Comparison of ENCODE assay signal across 8 cellular contexts in genomic region chr15:72227720-72228119, GRCh38. TPM values are rescaled to one million over a fixed set of nuclear protein-coding genes. Genes with fewer than 3 reads are reported as not detected.
DNase-seq lines count a peak whose midpoint lies in the region; ATAC-seq and TF ChIP-seq lines count a peak whose summit lies in the region.

No MANE protein-coding gene starts in this region.

- H3K9me3 ChIP-seq in left ventricle myocardium inferior (replicated peaks) (no peaks in the 10 kb centered on the region), tibial nerve (no peaks in the 10 kb centered on the region)

- no peak for TF ChIP-seq POLR2A in tibial nerve (IDR thresholded peaks at IDR 0.05)

- H3K4me3 Mint-ChIP-seq in activated B cell treated with CpG ODN at 0.5 μM for 24 hours, result peak overlapping the region; percentile 96

- WGBS in tibial nerve, 2 donors, result 55 to 59% methylated on average over 4 of the region's 4 CpGs

- H3K4me1 ChIP-seq in left ventricle myocardium inferior (peaks cover 93% of the 10 kb centered on the region), tibial nerve (peaks cover 0 to 73% (median 46%) of the 10 kb centered on the region in 4 donors)

- intact Hi-C loops in left ventricle myocardium inferior (cut with micrococcal nuclease), result no loop called here
- intact Hi-C loops in Right ventricle myocardium inferior (cut with DNase I), result no loop called here
- intact Hi-C loops in activated B cell treated with CpG ODN at 0.5 μM for 24 hours (cut with micrococcal nuclease), result loop anchor here (1.0 kb wide), 6 partner anchors 45 to 556 kb away; partner anchors contain the start of genes ADPGK, BBS4, CELF6 and HIGD2B

- POLR2A ChIA-PET in activated B cell treated with CpG ODN at 0.5 μM for 24 hours (lab: Charles Lee), result interaction anchor here (0.6 to 6.5 kb wide), 21 partner anchors 8 to 459 kb away, joined by 3 to 113 read pairs (median 6); partner anchors contain the start of genes ARIH1, BBS4, CELF6 and HEXA

- no peaks in the 10 kb centered on the region for H3K9me3 Mint-ChIP-seq in activated B cell treated with CpG ODN at 0.5 μM for 24 hours

- ATAC-seq in Right ventricle myocardium inferior, result no peak
- ATAC-seq in activated B cell treated with CpG ODN at 0.5 μM for 24 hours (ENCODE audit: low read depth), result no peak

- TF ChIP-seq CTCF in left ventricle myocardium inferior (IDR thresholded peaks at IDR 0.05; ENCODE audit: borderline replicate concordance) (no peak), activated B cell treated with CpG ODN at 0.5 μM for 24 hours (IDR thresholded peaks at IDR 0.05) (no peak), foreskin fibroblast (IDR thresholded peaks at IDR 0.05; ENCODE audit: low read depth, low read length) (no peak), tibial nerve (IDR thresholded peaks at IDR 0.05) (no peak)

- peak overlapping the region; percentile 98 for H3K4me3 ChIP-seq in left ventricle myocardium inferior
- H3K4me3 ChIP-seq in foreskin fibroblast (ENCODE audit: low read depth in 1 of 2, low read length in 2 of 2), result peak overlapping the region; percentile 84 to 94
- peak overlapping the region in 2 of 4 donors; percentile 22 to 24 for H3K4me3 ChIP-seq in tibial nerve

- TF ChIP-seq EP300 in tibial nerve (IDR thresholded peaks at IDR 0.05), result no peak

- DNase-seq in left ventricle myocardium inferior (no peak), Right ventricle myocardium inferior (ENCODE audit: missing footprints) (no peak), activated B cell treated with CpG ODN at 0.5 μM for 24 hours (no peak), foreskin fibroblast (no peak), tibial nerve (ENCODE audit: low spot score in 2 of 2) (no peak), AG20443 (ENCODE audit: low spot score) (no peak), NCI-H69 (lab: John Stamatoyannopoulos, UW) (no peak), NCI-H2196 treated with DMSO at 0.1 percent for 48 hours (lab: John Stamatoyannopoulos, UW; ENCODE audit: unreplicated experiment) (no peak)

- H3K27ac ChIP-seq in left ventricle myocardium inferior (replicated peaks) (peak overlapping the region; percentile 100), tibial nerve (peak overlapping the region in 3 of 4 donors; percentile 95 to 99 (median 98))

- H3K27me3 ChIP-seq in left ventricle myocardium inferior (ENCODE audit: low read depth) (no peaks in the 10 kb centered on the region), tibial nerve (no peaks in the 10 kb centered on the region)

- H3K36me3 ChIP-seq in left ventricle myocardium inferior, result no peaks in the 10 kb centered on the region
- no peaks in the 10 kb centered on the region for H3K36me3 ChIP-seq in tibial nerve

- H3K36me3 Mint-ChIP-seq in activated B cell treated with CpG ODN at 0.5 μM for 24 hours (ENCODE audit: low read depth), result peaks cover 45% of the 10 kb centered on the region

- H3K4me1 Mint-ChIP-seq in activated B cell treated with CpG ODN at 0.5 μM for 24 hours, result peaks cover 69% of the 10 kb centered on the region

- H3K27ac Mint-ChIP-seq in activated B cell treated with CpG ODN at 0.5 μM for 24 hours, result peak overlapping the region; percentile 99

- no peaks in the 10 kb centered on the region for H3K27me3 Mint-ChIP-seq in activated B cell treated with CpG ODN at 0.5 μM for 24 hours

- CTCF ChIA-PET in activated B cell treated with CpG ODN at 0.5 μM for 24 hours (lab: Charles Lee), result interaction anchor here (1.1 to 2.9 kb wide), 7 partner anchors 11 to 245 kb away, joined by 3 to 40 read pairs (median 10); partner anchors contain the start of gene GRAMD2A

RNA-seq across cellular contexts. Expression of gene PKM, which starts 3.3 kb away (rescaled TPM):
- 1,009 TPM for total RNA-seq in left ventricle myocardium inferior
- 1,022 TPM for total RNA-seq in Right ventricle myocardium inferior
- 1,253 and 1,275 TPM in 2 replicates for total RNA-seq in activated B cell treated with CpG ODN at 0.5 μM for 24 hours
- 100 to 1,000 TPM; 261 to 293 (median 272) TPM for total RNA-seq in tibial nerve

RNA-seq across cellular contexts. Expression of gene GRAMD2A, which starts 30.1 kb away (rescaled TPM):
- total RNA-seq in left ventricle myocardium inferior (not detected), Right ventricle myocardium inferior (not detected), activated B cell treated with CpG ODN at 0.5 μM for 24 hours (not detected in 2 replicates), tibial nerve (1 to 10 TPM; 1.1 to 2.9 (median 2.2) TPM)

RNA-seq across cellular contexts. Expression of gene PARP6, which starts 44.6 kb away (rescaled TPM):
- total RNA-seq in left ventricle myocardium inferior (43.6 TPM), Right ventricle myocardium inferior (46.4 TPM), activated B cell treated with CpG ODN at 0.5 μM for 24 hours (70.7 and 81.4 TPM in 2 replicates), tibial nerve (10 to 100 TPM; 59.2 to 76.8 (median 65.1) TPM)
